In genomic region chr2:174593574-174594203, GRCh38 we compare ENCODE assay signal across 8 cellular contexts. TPM values are rescaled to one million over a fixed set of nuclear protein-coding genes. Genes with fewer than 3 reads are reported as not detected.
DNase-seq lines count a peak whose midpoint lies in the region; ATAC-seq and TF ChIP-seq lines count a peak whose summit lies in the region.

No MANE protein-coding gene starts in this region.

- H3K36me3 Mint-ChIP-seq in CD4-positive, alpha-beta memory T cell: peaks cover 44 to 70% of the 10 kb centered on the region in 2 donors

- peak overlapping the region in 1 of 2 experiments; percentile 79 for H3K4ac ChIP-seq in mesenchymal stem cell (ENCODE audit: low read depth in 1 of 2, low read length in 2 of 2)

- peak overlapping the region; percentile 31 to 80 for H3K18ac ChIP-seq in mesenchymal stem cell (ENCODE audit: low read depth in 1 of 2, low read length in 2 of 2)

- H2BK15ac ChIP-seq in mesenchymal stem cell (ENCODE audit: low read depth, poor library complexity, severe bottlenecking): no peak overlapping the region

- peak overlapping the region; percentile 89 for H3K27ac ChIP-seq in CD4-positive, alpha-beta memory T cell (ENCODE audit: low read depth, low read length)
- peak overlapping the region; percentile 43 for H3K27ac ChIP-seq in mesenchymal stem cell (ENCODE audit: low read length, poor library complexity, severe bottlenecking)

- H3K27me3 Mint-ChIP-seq in CD4-positive, alpha-beta memory T cell: peaks cover 0 to 1% of the 10 kb centered on the region in 2 donors

- H4K91ac ChIP-seq in mesenchymal stem cell (ENCODE audit: low read length): peak overlapping the region; percentile 3

- H3K27me3 ChIP-seq in CD4-positive, alpha-beta memory T cell (ENCODE audit: insufficient read depth, low read length): no peaks in the 10 kb centered on the region
- no peaks in the 10 kb centered on the region for H3K27me3 ChIP-seq in mesenchymal stem cell (ENCODE audit: control insufficient read depth in 1 of 2, insufficient read depth in 1 of 2, low read length in 2 of 2)

- peak; percentile 31 for ATAC-seq in HG03575 (IDR thresholded peaks at IDR 0.05; ENCODE audit: extremely low read depth, insufficient number of reproducible peaks, low FRiP score, unreplicated experiment)

- no peak overlapping the region for H3K23ac ChIP-seq in mesenchymal stem cell (ENCODE audit: low read length in 2 of 2)

- intact Hi-C loops in CD4-positive, alpha-beta memory T cell (cut with micrococcal nuclease): loop anchor here (1.0 to 10.0 kb wide), 4 partner anchors 11 to 629 kb away; partner anchors contain the start of gene SP3

- CTCF ChIA-PET in CD4-positive, alpha-beta memory T cell (lab: Charles Lee; ENCODE audit: partially characterized antibody): interaction anchor here (0.9 to 21.7 kb wide), 13 partner anchors 9 to 412 kb away, joined by 3 to 430 read pairs (median 3); no protein-coding TSS in a partner anchor

- H3K9ac ChIP-seq in mesenchymal stem cell (ENCODE audit: low read length): peak overlapping the region; percentile 77

- H3K4me3 ChIP-seq in CD4-positive, alpha-beta memory T cell (ENCODE audit: low read length in 2 of 2): peak overlapping the region; percentile 54 to 80
- peak overlapping the region in 1 of 2 experiments; percentile 42 for H3K4me3 ChIP-seq in mesenchymal stem cell (ENCODE audit: insufficient read depth in 1 of 2, low read depth in 1 of 2, low read length in 2 of 2)

- POLR2A ChIA-PET in CD4-positive, alpha-beta memory T cell (lab: Charles Lee; ENCODE audit: partially characterized antibody): interaction anchor here (0.8 to 15.9 kb wide), 21 partner anchors 10 to 198 kb away, joined by 3 to 256 read pairs (median 5); partner anchors contain the start of genes GPR155 and SCRN3

- H3K4me1 ChIP-seq in CD4-positive, alpha-beta memory T cell (ENCODE audit: insufficient read depth, low read length): peaks cover 63% of the 10 kb centered on the region
- peaks cover 3% of the 10 kb centered on the region for H3K4me1 ChIP-seq in mesenchymal stem cell (ENCODE audit: control insufficient read depth, insufficient read depth, low read depth, low read length)

- H2BK120ac ChIP-seq in mesenchymal stem cell (ENCODE audit: low read depth, low read length): no peak overlapping the region

- peak overlapping the region in 1 of 2 experiments; percentile 54 for H2BK12ac ChIP-seq in mesenchymal stem cell (ENCODE audit: low read length in 2 of 2)

- peak overlapping the region; percentile 88 to 100 (median 98) for H3K4me3 Mint-ChIP-seq in CD4-positive, alpha-beta memory T cell

- peaks cover 40 to 79% (median 53%) of the 10 kb centered on the region in 4 donors for H3K4me1 Mint-ChIP-seq in CD4-positive, alpha-beta memory T cell

- TF ChIP-seq CTCF in GM20000 (IDR thresholded peaks at IDR 0.05; ENCODE audit: extremely low read depth, missing control alignments): no peak

- no peak overlapping the region for H2BK5ac ChIP-seq in mesenchymal stem cell (ENCODE audit: low read depth, low read length, poor library complexity, severe bottlenecking)

- DNase-seq in CD4-positive, alpha-beta memory T cell: peak; percentile 86 to 90 (median 88)
- DNase-seq in GM20000 (ENCODE audit: low spot score) (peak; percentile 57), T-helper 22 cell (ENCODE audit: low read depth) (peak; percentile 63), mesenchymal stem cell (peak; percentile 82), cerebellar nuclear complex (lab: John Stamatoyannopoulos, UW) (no peak)
- DNase-seq in central memory CD4-positive, alpha-beta T cell: peak; percentile 90
- DNase-seq in stimulated activated naive CD4-positive, alpha-beta T cell (lab: John Stamatoyannopoulos, UW): peak; percentile 26 to 89 (median 73)

- WGBS in mesenchymal stem cell: 10% methylated on average over 5 of the region's 6 CpGs

- H3K9me3 Mint-ChIP-seq in CD4-positive, alpha-beta memory T cell: peaks cover 0 to 2% (median 0%) of the 10 kb centered on the region in 8 donors

- H2AK5ac ChIP-seq in mesenchymal stem cell (ENCODE audit: low read length, severe bottlenecking): no peak overlapping the region

- H3K27ac Mint-ChIP-seq in CD4-positive, alpha-beta memory T cell: peak overlapping the region; percentile 92 to 100 (median 98)

- H4K8ac ChIP-seq in mesenchymal stem cell (ENCODE audit: low read length): no peak overlapping the region

- no peak overlapping the region for H3K14ac ChIP-seq in mesenchymal stem cell (ENCODE audit: low read length in 2 of 2)

- H3K79me1 ChIP-seq in mesenchymal stem cell (replicated peaks; ENCODE audit: low read length, poor library complexity, severe bottlenecking): peaks cover 20% of the 10 kb centered on the region

- no peaks in the 10 kb centered on the region for H3K9me3 ChIP-seq in CD4-positive, alpha-beta memory T cell (ENCODE audit: control insufficient read depth in 1 of 2, low read length in 2 of 2)
- H3K9me3 ChIP-seq in mesenchymal stem cell (ENCODE audit: control insufficient read depth, low read length): no peaks in the 10 kb centered on the region

- H2AFZ ChIP-seq in mesenchymal stem cell (ENCODE audit: low read depth, low read length): no peak overlapping the region

- H3K4me2 ChIP-seq in mesenchymal stem cell (ENCODE audit: low read length, poor library complexity, severe bottlenecking): peak overlapping the region; percentile 4

- peaks cover 11% of the 10 kb centered on the region for H3K36me3 ChIP-seq in CD4-positive, alpha-beta memory T cell (ENCODE audit: insufficient read depth, low read length)
- no peaks in the 10 kb centered on the region for H3K36me3 ChIP-seq in mesenchymal stem cell (ENCODE audit: control insufficient read depth in 1 of 2, insufficient read depth in 2 of 2, low read depth in 1 of 2, low read length in 2 of 2)

RNA-seq across cellular contexts. Expression of gene WIPF1, which starts 3.9 kb away (rescaled TPM):
- 100 to 1,000 TPM; 483 to 484 TPM for total RNA-seq in CD4-positive, alpha-beta memory T cell
- polyA plus RNA-seq in CD4-positive, alpha-beta memory T cell: 100 to 1,000 TPM in 1 of 2 donors, 10 to 100 TPM in 1; 79.2 to 169 TPM
- 52.6 TPM for polyA plus RNA-seq in mesenchymal stem cell (2013, experiment 1 of 2)
- 53.6 TPM for polyA plus RNA-seq in mesenchymal stem cell (2013, experiment 2 of 2)

Comparison
In these comparisons a context has a peak if more than half of its experiments do, and no peak if none do; other contexts are left out.
1. DNase-seq: peak in CD4-positive, alpha-beta memory T cell (5 of 5), GM20000 (single experiment), T-helper 22 cell (single experiment), central memory CD4-positive, alpha-beta T cell (single experiment), mesenchymal stem cell (single experiment) and stimulated activated naive CD4-positive, alpha-beta T cell (6 of 6); none in cerebellar nuclear complex (0 of 2).